ENCODE assay signal across 17 cellular contexts in the genomic region with DNA sequence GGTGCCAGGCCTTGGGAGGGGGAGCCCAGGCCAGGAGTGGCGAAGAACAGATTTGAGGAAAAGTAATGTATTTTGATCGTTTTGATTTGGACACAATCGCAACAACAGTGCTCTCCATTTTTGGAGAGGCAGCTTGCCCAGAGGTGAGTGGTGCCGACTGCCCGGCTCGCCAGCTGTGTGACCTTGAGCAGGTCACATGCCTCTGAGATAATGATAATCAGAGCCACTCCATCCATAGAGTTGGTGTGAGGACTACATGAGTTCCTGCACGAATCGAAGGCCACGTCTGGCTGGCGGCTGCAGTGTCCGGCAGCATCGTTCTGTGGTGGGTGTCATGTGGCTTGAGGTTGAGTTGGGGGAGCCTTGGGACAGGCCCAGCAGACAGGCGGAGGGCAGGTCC. TPM values are rescaled to one million over a fixed set of nuclear protein-coding genes. Genes with fewer than 3 reads are reported as not detected.
DNase-seq lines count a peak whose midpoint lies in the region; ATAC-seq, FAIRE-seq and TF ChIP-seq lines count a peak whose summit lies in the region.
"Had no signal": no experiment of that assay in that cellular context is flagged by ENCODE, and none has a peak within 500 bp of the region (broad histone marks: within the 10 kb centered on the region; RNA-seq: fewer than 3 reads in every experiment).

No MANE protein-coding gene starts in this region.

- DNase-seq in Right ventricle myocardium inferior (ENCODE audit: missing footprints) (peak; percentile 69), heart left ventricle (no peak), adrenal gland (peak; percentile 44 to 78 (median 69)), kidney (no peak), progenitor cell of endocrine pancreas (ENCODE audit: low spot score, unreplicated experiment) (no peak), foreskin melanocyte (no peak), NCI-H774 (lab: John Stamatoyannopoulos, UW) (no peak)
- DNase-seq: AML-193; Calu3; CD4-positive, alpha-beta memory T cell; DMS79 treated with DMSO at 0.1 percent for 48 hours; GF-D8; GM23248 had no signal

- peak overlapping the region; percentile 77 for H3K27ac Mint-ChIP-seq in progenitor cell of endocrine pancreas
- H3K27ac Mint-ChIP-seq: CD14-positive monocyte had no signal

- peaks cover 51% of the 10 kb centered on the region for H3K4me1 Mint-ChIP-seq in progenitor cell of endocrine pancreas (ENCODE audit: low read depth)

- H3K36me3 Mint-ChIP-seq in progenitor cell of endocrine pancreas (ENCODE audit: insufficient read depth), result peaks cover 10% of the 10 kb centered on the region
- H3K36me3 Mint-ChIP-seq: CD14-positive monocyte had no signal

- H3K36me3 ChIP-seq in heart left ventricle, result no peaks in the 10 kb centered on the region
- no peaks in the 10 kb centered on the region for H3K36me3 ChIP-seq in adrenal gland (replicated peaks in 1 of 2)
- H3K36me3 ChIP-seq in kidney (ENCODE audit: control insufficient read depth in 1 of 2, insufficient read depth in 2 of 2, low read length in 2 of 2), result peaks cover 0 to 4% of the 10 kb centered on the region in 2 donors
- H3K36me3 ChIP-seq: HAP-1 had no signal

- no peak overlapping the region for H3K4me3 ChIP-seq in heart left ventricle
- no peak overlapping the region for H3K4me3 ChIP-seq in adrenal gland
- no peak overlapping the region for H3K4me3 ChIP-seq in kidney (ENCODE audit: low read length in 2 of 2)
- H3K4me3 ChIP-seq: A549, GM23248, HAP-1 had no signal

- intact Hi-C loops in Right ventricle myocardium inferior (cut with DNase I), result no loop called here
- intact Hi-C loops in heart left ventricle (cut with DNase I), result no loop called here
- intact Hi-C loops in adrenal gland (cut with DNase I), result no loop called here
- intact Hi-C loops in kidney (cut with DNase I), result no loop called here

- no peak for ATAC-seq in Right ventricle myocardium inferior
- no peak for ATAC-seq in heart left ventricle
- ATAC-seq in GM18517 (IDR thresholded peaks at IDR 0.05; ENCODE audit: unreplicated experiment), result no peak
- ATAC-seq: A549 had no signal

- H3K9me3 ChIP-seq in heart left ventricle, result no peaks in the 10 kb centered on the region
- H3K9me3 ChIP-seq in adrenal gland (replicated peaks in 1 of 3), result no peaks in the 10 kb centered on the region
- no peaks in the 10 kb centered on the region for H3K9me3 ChIP-seq in kidney (ENCODE audit: control insufficient read depth in 1 of 2, low read length in 2 of 2)
- H3K9me3 ChIP-seq: A549, HAP-1 had no signal

- no peaks in the 10 kb centered on the region for H3K27me3 Mint-ChIP-seq in progenitor cell of endocrine pancreas
- H3K27me3 Mint-ChIP-seq: CD4-positive, alpha-beta memory T cell had no signal

- H3K27ac ChIP-seq in heart left ventricle (no peak overlapping the region), adrenal gland (no peak overlapping the region), kidney (ENCODE audit: low read depth in 2 of 2, low read length in 2 of 2) (peak overlapping the region; percentile 2 to 4)
- H3K27ac ChIP-seq: GM23248 had no signal

- peak overlapping the region; percentile 37 for H3K4me3 Mint-ChIP-seq in progenitor cell of endocrine pancreas (ENCODE audit: low read depth)
- H3K4me3 Mint-ChIP-seq: CD14-positive monocyte; CD4-positive, alpha-beta memory T cell had no signal

- no peaks in the 10 kb centered on the region for H3K4me1 ChIP-seq in heart left ventricle
- H3K4me1 ChIP-seq in adrenal gland (replicated peaks in 1 of 2), result no peaks in the 10 kb centered on the region
- H3K4me1 ChIP-seq in kidney (ENCODE audit: control insufficient read depth in 1 of 2, insufficient read depth in 1 of 2, low read depth in 1 of 2, low read length in 2 of 2), result peaks cover 47 to 52% of the 10 kb centered on the region in 2 donors
- H3K4me1 ChIP-seq: HAP-1 had no signal

- H3K27me3 ChIP-seq in heart left ventricle (no peaks in the 10 kb centered on the region), adrenal gland (no peaks in the 10 kb centered on the region)

- no peaks in the 10 kb centered on the region for H3K9me3 Mint-ChIP-seq in progenitor cell of endocrine pancreas (ENCODE audit: low read depth)
- H3K9me3 Mint-ChIP-seq: CD4-positive, alpha-beta memory T cell had no signal

- FAIRE-seq in kidney (lab: Jason Lieb, UNC), result no peak
- FAIRE-seq: A549 had no signal

- WGBS in heart left ventricle, 4 donors, result 72 to 82% (median 73%) methylated on average over 13 of the region's 13 CpGs
- WGBS in adrenal gland, 4 donors, result 59 to 64% (median 60%) methylated on average over 12 to 13 of the region's 13 CpGs

- H3K9ac ChIP-seq in kidney (ENCODE audit: low read length in 2 of 2), result peak overlapping the region in 1 of 2 donors; percentile 51
- H3K9ac ChIP-seq: GM23248 had no signal

- TF ChIP-seq CTCF in heart left ventricle (IDR thresholded peaks at IDR 0.05) (no peak), adrenal gland (IDR thresholded peaks at IDR 0.05) (no peak), kidney (IDR thresholded peaks at IDR 0.05; ENCODE audit: borderline replicate concordance, extremely low read depth, insufficient read depth) (no peak), progenitor cell of endocrine pancreas (IDR thresholded peaks at IDR 0.05; ENCODE audit: unreplicated experiment) (no peak)

- TF ChIP-seq POLR2A in heart left ventricle (IDR thresholded peaks at IDR 0.05) (no peak), adrenal gland (IDR thresholded peaks at IDR 0.05) (no peak)

RNA-seq across cellular contexts. Expression of a gene that starts 20.7 kb away (rescaled TPM):
- total RNA-seq in Right ventricle myocardium inferior, result 4.1 TPM
- total RNA-seq in heart left ventricle, result 1 to 10 TPM; 1.8 to 5.9 (median 3.4) TPM
- 1 to 10 TPM; 6.6 to 8.1 TPM for polyA plus RNA-seq in heart left ventricle
- total RNA-seq in adrenal gland, result 10 to 100 TPM in 7 of 8 donors, 1 to 10 TPM in 1; 9.9 to 40.5 (median 23.8) TPM
- 10 to 100 TPM in 2 of 3 donors, 1 to 10 TPM in 1; 1.2 to 90.3 (median 51.4) TPM for polyA plus RNA-seq in adrenal gland
- 262 TPM for total RNA-seq in kidney
- 181 TPM for polyA plus RNA-seq in kidney (ENCODE audit: insufficient read depth, low read depth, low replicate concordance)
- 232 and 235 TPM in 2 replicates for total RNA-seq in progenitor cell of endocrine pancreas
- total RNA-seq: GM23248 had no signal
- polyA plus RNA-seq: GM23248 had no signal

RNA-seq across cellular contexts. Expression of a gene that starts 29.9 kb away (rescaled TPM):
- 6.1 TPM for total RNA-seq in Right ventricle myocardium inferior
- total RNA-seq in heart left ventricle, result 10 to 100 TPM in 2 of 9 donors, 1 to 10 TPM in 7; 4.0 to 11.6 (median 7.1) TPM
- 10 to 100 TPM in 1 of 2 donors, 1 to 10 TPM in 1; 9.4 to 12.4 TPM for polyA plus RNA-seq in heart left ventricle
- 10 to 100 TPM; 18.6 to 30.3 (median 25.6) TPM for total RNA-seq in adrenal gland
- 10 to 100 TPM; 17.9 to 67.8 (median 56.0) TPM for polyA plus RNA-seq in adrenal gland
- 25.8 TPM for total RNA-seq in kidney
- polyA plus RNA-seq in kidney (ENCODE audit: insufficient read depth, low read depth, low replicate concordance), result 33.8 TPM
- 56.0 and 56.4 TPM in 2 replicates for total RNA-seq in progenitor cell of endocrine pancreas

RNA-seq across cellular contexts. Expression of a gene that starts 30.8 kb away (rescaled TPM):
- total RNA-seq in Right ventricle myocardium inferior (39.1 TPM), heart left ventricle (10 to 100 TPM; 27.1 to 51.2 (median 39.3) TPM), adrenal gland (10 to 100 TPM; 26.6 to 90.8 (median 48.7) TPM), kidney (98.6 TPM), progenitor cell of endocrine pancreas (47.6 and 50.6 TPM in 2 replicates)
- polyA plus RNA-seq in heart left ventricle (10 to 100 TPM; 19.5 to 23.2 TPM), adrenal gland (10 to 100 TPM; 10.1 to 43.2 (median 28.3) TPM), kidney (ENCODE audit: insufficient read depth, low read depth, low replicate concordance) (25.0 TPM)
- polyA plus RNA-seq: CD14-positive monocyte; CD4-positive, alpha-beta memory T cell had no signal

RNA-seq across cellular contexts. Expression of a gene that starts 41.4 kb away (rescaled TPM):
- 43.7 TPM for total RNA-seq in Right ventricle myocardium inferior
- 10 to 100 TPM; 14.0 to 76.4 (median 42.9) TPM for total RNA-seq in heart left ventricle
- 10 to 100 TPM; 23.5 to 72.0 TPM for polyA plus RNA-seq in heart left ventricle
- 100 to 1,000 TPM in 1 of 8 donors, 10 to 100 TPM in 7; 20.5 to 128 (median 51.3) TPM for total RNA-seq in adrenal gland
- 100 to 1,000 TPM in 2 of 3 donors, 1 to 10 TPM in 1; 6.2 to 455 (median 157) TPM for polyA plus RNA-seq in adrenal gland
- 286 TPM for total RNA-seq in kidney
- polyA plus RNA-seq in kidney (ENCODE audit: insufficient read depth, low read depth, low replicate concordance), result 139 TPM
- total RNA-seq in progenitor cell of endocrine pancreas, result 336 and 337 TPM in 2 replicates

Comparison
In these comparisons a context has a peak if more than half of its experiments do, and no peak if none do; other contexts are left out.
1. DNase-seq: peak in Right ventricle myocardium inferior (single experiment) and adrenal gland (7 of 7); none in heart left ventricle (0 of 5), kidney (single experiment), progenitor cell of endocrine pancreas (single experiment), foreskin melanocyte (single experiment) and NCI-H774 (single experiment).
2. H3K27ac ChIP-seq: peak in kidney (2 of 2); none in heart left ventricle (0 of 12) and adrenal gland (0 of 5).